21 cellular contexts compared by ENCODE assay signal in the genomic region with DNA sequence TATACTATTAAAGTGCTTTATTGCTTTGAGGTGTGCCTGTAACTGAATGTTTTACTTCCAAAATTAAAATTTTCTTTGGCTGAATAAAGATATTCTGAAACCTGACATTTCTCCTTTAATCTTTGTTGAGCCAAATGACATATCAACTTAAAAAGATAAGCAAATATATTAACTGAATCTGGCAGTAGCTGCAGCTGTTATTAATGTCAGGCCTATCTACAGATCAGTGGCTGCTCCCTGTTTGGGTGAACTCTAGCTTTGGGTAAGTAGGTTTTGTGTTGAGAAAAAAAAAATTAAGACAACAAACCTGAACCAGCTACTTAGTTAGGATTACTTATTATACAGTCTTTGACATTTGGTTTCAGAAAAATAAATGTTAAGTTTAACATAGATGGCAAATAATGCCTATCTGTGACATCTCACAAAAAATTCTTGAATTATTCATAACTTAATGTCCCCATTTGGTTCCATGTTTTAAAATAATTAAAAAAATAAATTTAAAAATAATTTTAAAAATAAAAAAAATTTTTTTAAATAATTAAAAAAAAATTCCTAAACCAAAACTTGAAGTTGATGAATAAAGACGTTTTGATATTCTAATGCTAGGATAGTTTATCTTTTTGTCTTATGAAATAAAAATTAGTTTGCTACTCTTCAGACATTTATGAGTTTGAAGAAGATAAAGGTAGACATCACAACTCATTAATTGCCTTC.
"Had no signal": no experiment of that assay in that cellular context is flagged by ENCODE, and none has a peak within 500 bp of the region (broad histone marks: within the 10 kb centered on the region; RNA-seq: fewer than 3 reads in every experiment).

No MANE protein-coding gene starts in this region.

- FAIRE-seq: keratinocyte had no signal

- ATAC-seq: activated CD4-positive, alpha-beta T cell treated with anti-CD3 and anti-CD28 coated beads for 36 hours; activated CD8-positive, alpha-beta memory T cell treated with anti-CD3 and anti-CD28 coated beads, Interleukin-2, amount 10 ng/mL, durations not matched to agents 7 days and 5 days; activated CD8-positive, alpha-beta T cell treated with anti-CD3 and anti-CD28 coated beads, Interleukin-2, amount 10 ng/mL, durations not matched to agents 7 days and 5 days; body of pancreas; left colon had no signal

- DNase-seq: activated CD4-positive, alpha-beta T cell treated with anti-CD3 and anti-CD28 coated beads for 36 hours; activated CD4-positive, CD25-positive, alpha-beta regulatory T cell; activated CD8-positive, alpha-beta memory T cell treated with anti-CD3 and anti-CD28 coated beads, Interleukin-2, amount 10 ng/mL, durations not matched to agents 7 days and 5 days; activated CD8-positive, alpha-beta T cell treated with anti-CD3 and anti-CD28 coated beads, Interleukin-2, amount 10 ng/mL, durations not matched to agents 7 days and 5 days; activated effector memory CD4-positive, alpha-beta T cell treated with Interleukin-2 at 50 U/mL for 16 hours; activated naive CD4-positive, alpha-beta T cell treated with Interleukin-2 at 50 U/mL for 16 hours; aorta; body of pancreas; colonic mucosa; dorsolateral prefrontal cortex; effector memory CD4-positive, alpha-beta T cell; head of caudate nucleus; hippocampal formation; left colon; mammary epithelial cell; ovary; stimulated activated CD4-positive, alpha-beta T cell treated with anti-CD3 and anti-CD28 coated beads, Interleukin-15, amount 100 ng/mL, for 24 hours; stimulated activated CD4-positive, alpha-beta T cell treated with anti-CD3 and anti-CD28 coated beads, Interleukin-2, amount 100 ng/mL, for 24 hours; stimulated activated naive CD4-positive, alpha-beta T cell; T-helper 9 cell had no signal
